Comparison of ENCODE assay signal across 12 cellular contexts in the genomic region with DNA sequence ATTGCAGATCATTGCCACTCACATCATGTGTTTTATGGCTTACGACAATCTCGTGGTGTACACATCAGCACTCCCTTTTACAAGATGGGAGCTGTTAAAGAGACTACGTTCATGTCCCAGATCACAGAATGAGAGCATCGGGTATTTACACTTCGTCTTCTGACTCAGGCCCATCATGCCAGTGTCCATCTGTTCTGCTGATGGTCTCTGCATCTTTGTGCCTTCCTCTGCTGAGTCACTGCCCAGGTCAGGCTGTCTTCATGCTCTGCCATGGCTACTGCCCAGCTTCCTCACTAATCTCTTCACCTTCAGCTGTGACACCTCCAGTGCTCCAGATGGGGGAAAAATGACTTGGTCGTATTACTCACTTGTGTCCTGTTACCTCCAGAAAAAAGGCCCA.
"Had no signal": no experiment of that assay in that cellular context is flagged by ENCODE, and none has a peak within 500 bp of the region (broad histone marks: within the 10 kb centered on the region; RNA-seq: fewer than 3 reads in every experiment).

No MANE protein-coding gene starts in this region.

- H3K4me3 Mint-ChIP-seq: activated T-helper 1 cell treated with anti-CD3 and anti-CD28 coated beads, Interleukin-12 subunit alpha, Interleukin-12 subunit beta, Interleukin-2, Interleukin-4 antibody, amounts not matched to agents 30 ng/mL and 10 ng/mL and 1 ng/mL, durations not matched to agents 14 hours and 24 hours and 36 hours; neural progenitor cell; T-helper 2 cell treated with Interferon-gamma antibody and Interleukin-4, amounts not matched to agents 5 μg/mL and 100 μg/mL, for 36 hours had no signal

- DNase-seq: activated CD4-positive, alpha-beta T cell treated with anti-CD3 and anti-CD28 coated beads, Interleukin-2, amount 50 U/mL, for 1 hour; activated naive CD4-positive, alpha-beta T cell treated with anti-CD3 and anti-CD28 coated beads, Interleukin-2, amount 50 U/mL, for 16 hours; amygdala; body of pancreas; kidney; left ventricle myocardium superior; mesenchymal stem cell; stimulated activated CD4-positive, alpha-beta T cell treated with anti-CD3 and anti-CD28 coated beads, Interleukin-1b, Interleukin-23, amount 100 ng/mL, for 48 hours; thyroid gland had no signal

- H3K36me3 Mint-ChIP-seq: neural progenitor cell had no signal

- H3K4me1 Mint-ChIP-seq: neural progenitor cell had no signal

- H3K27ac Mint-ChIP-seq: activated T-helper 1 cell treated with anti-CD3 and anti-CD28 coated beads, Interleukin-12 subunit alpha, Interleukin-12 subunit beta, Interleukin-2, Interleukin-4 antibody, amounts not matched to agents 30 ng/mL and 10 ng/mL and 1 ng/mL, durations not matched to agents 14 hours and 24 hours and 36 hours; neural progenitor cell; T-helper 2 cell treated with Interferon-gamma antibody and Interleukin-4, amounts not matched to agents 5 μg/mL and 100 μg/mL, for 36 hours had no signal

- ATAC-seq: body of pancreas, left ventricle myocardium superior had no signal

- H3K9me3 Mint-ChIP-seq: activated T-helper 1 cell treated with anti-CD3 and anti-CD28 coated beads, Interleukin-12 subunit alpha, Interleukin-12 subunit beta, Interleukin-2, Interleukin-4 antibody, amounts not matched to agents 30 ng/mL and 10 ng/mL and 1 ng/mL, durations not matched to agents 14 hours and 24 hours and 36 hours; neural progenitor cell had no signal
